ENCODE assay signal across 9 cellular contexts in genomic region chr4:142379277-142380051, GRCh38.
DNase-seq lines count a peak whose midpoint lies in the region; ATAC-seq, FAIRE-seq and TF ChIP-seq lines count a peak whose summit lies in the region.
"Had no signal": no experiment of that assay in that cellular context is flagged by ENCODE, and none has a peak within 500 bp of the region (broad histone marks: within the 10 kb centered on the region; RNA-seq: fewer than 3 reads in every experiment).

No MANE protein-coding gene starts in this region.

- H3K4me1 ChIP-seq in endodermal cell (ENCODE audit: control insufficient read depth, insufficient read depth, low read length) (peaks cover 6% of the 10 kb centered on the region), pancreas (peaks cover 6 to 24% (median 21%) of the 10 kb centered on the region in 3 donors)

- peak; percentile 70 for FAIRE-seq in pancreas (lab: Jason Lieb, UNC)

- H3K27ac Mint-ChIP-seq in endodermal cell (no peak overlapping the region), endothelial cell (ENCODE audit: unreplicated experiment) (no peak overlapping the region)
- H3K27ac Mint-ChIP-seq: IgD-negative memory B cell had no signal

- H3K27me3 Mint-ChIP-seq in endodermal cell (ENCODE audit: insufficient read depth) (no peaks in the 10 kb centered on the region), endothelial cell (ENCODE audit: unreplicated experiment) (no peaks in the 10 kb centered on the region)
- H3K27me3 Mint-ChIP-seq: IgD-negative memory B cell had no signal

- H3K9ac ChIP-seq in endodermal cell (ENCODE audit: extremely low read depth, low read length, poor library complexity, severe bottlenecking), result no peak overlapping the region

- H3K9me3 Mint-ChIP-seq in endodermal cell, result no peaks in the 10 kb centered on the region
- no peaks in the 10 kb centered on the region for H3K9me3 Mint-ChIP-seq in endothelial cell (ENCODE audit: unreplicated experiment)
- H3K9me3 Mint-ChIP-seq: IgD-negative memory B cell had no signal

- WGBS in endodermal cell (ENCODE audit: insufficient coverage in 1 of 2, insufficient read length in 1 of 2), 2 experiments, result 83 to 86% methylated on average over 3 to 4 of the region's 4 CpGs
- WGBS in pancreas, 2 donors, result 45 to 55% methylated on average over 4 of the region's 4 CpGs

- H3K27ac ChIP-seq in endodermal cell (ENCODE audit: low read depth, low read length) (no peak overlapping the region), pancreas (peak overlapping the region in 3 of 4 donors; percentile 12 to 56 (median 29))

- H3K4me1 Mint-ChIP-seq in endodermal cell (peaks cover 16% of the 10 kb centered on the region), endothelial cell (ENCODE audit: unreplicated experiment) (no peaks in the 10 kb centered on the region)

- no peaks in the 10 kb centered on the region for H3K36me3 Mint-ChIP-seq in endodermal cell (ENCODE audit: low read depth)
- H3K36me3 Mint-ChIP-seq in endothelial cell (ENCODE audit: low read depth, unreplicated experiment), result no peaks in the 10 kb centered on the region

- H3K36me3 ChIP-seq in endodermal cell (ENCODE audit: control insufficient read depth, insufficient read depth, low read length) (no peaks in the 10 kb centered on the region), pancreas (no peaks in the 10 kb centered on the region)

- H3K4me3 ChIP-seq in endodermal cell (ENCODE audit: low read length), result no peak overlapping the region
- no peak overlapping the region for H3K4me3 ChIP-seq in pancreas

- H3K27me3 ChIP-seq in endodermal cell (ENCODE audit: control insufficient read depth, insufficient read depth, low read length, poor library complexity, severe bottlenecking), result no peaks in the 10 kb centered on the region
- no peaks in the 10 kb centered on the region for H3K27me3 ChIP-seq in pancreas

- H3K4me3 Mint-ChIP-seq in endodermal cell, result no peak overlapping the region
- H3K4me3 Mint-ChIP-seq in endothelial cell (ENCODE audit: unreplicated experiment), result no peak overlapping the region
- H3K4me3 Mint-ChIP-seq: IgD-negative memory B cell had no signal

- intact Hi-C loops in pancreas (cut with DNase I), result no loop called here

- ATAC-seq in pancreas (peak; percentile 48 to 66 (median 54)), HG03280 (IDR thresholded peaks at IDR 0.05; ENCODE audit: unreplicated experiment) (no peak), GM21367 (IDR thresholded peaks at IDR 0.05; ENCODE audit: unreplicated experiment) (no peak)

- H3K9me3 ChIP-seq in endodermal cell (ENCODE audit: control insufficient read depth, low read length) (no peaks in the 10 kb centered on the region), pancreas (no peaks in the 10 kb centered on the region)

- peak; percentile 52 for DNase-seq in Daoy (ENCODE audit: low read depth)
- peak; percentile 32 for DNase-seq in OCI-M1 (lab: John Stamatoyannopoulos, UW)
- peak; percentile 59 for DNase-seq in endodermal cell
- peak in 1 of 6 donors; percentile 24 for DNase-seq in pancreas
- no peak for DNase-seq in endothelial cell (ENCODE audit: low spot score)
- no peak for DNase-seq in HPDE6-E6E7 (ENCODE audit: extremely low spot score)

- no peak for TF ChIP-seq CTCF in endodermal cell (conservative IDR thresholded peaks at IDR 0.05)
- TF ChIP-seq CTCF in pancreas (IDR thresholded peaks at IDR 0.05), result no peak
- no peak for TF ChIP-seq CTCF in endothelial cell (IDR thresholded peaks at IDR 0.05; ENCODE audit: unreplicated experiment)

Comparison
In these comparisons a context has a peak if more than half of its experiments do, and no peak if none do; other contexts are left out.
1. DNase-seq: peak in Daoy (single experiment), OCI-M1 (single experiment) and endodermal cell (single experiment); none in endothelial cell (single experiment) and HPDE6-E6E7 (single experiment).
2. ATAC-seq: peak in pancreas (4 of 4); none in HG03280 (single experiment) and GM21367 (single experiment).